8 cellular contexts compared by ENCODE assay signal in genomic region chr7:157612664-157613561, GRCh38.
DNase-seq lines count a peak whose midpoint lies in the region; ATAC-seq and TF ChIP-seq lines count a peak whose summit lies in the region.

No MANE protein-coding gene starts in this region.

- peak overlapping the region; percentile 42 for H3K4me2 ChIP-seq in skeletal muscle satellite cell (ENCODE audit: low read length)

- H3K27ac ChIP-seq in endodermal cell (ENCODE audit: low read depth, low read length): no peak overlapping the region

- no peaks in the 10 kb centered on the region for H3K4me1 Mint-ChIP-seq in endodermal cell

- DNase-seq in CMK (ENCODE audit: low read depth) (peak; percentile 27), endodermal cell (peak; percentile 85), AML-193 (lab: John Stamatoyannopoulos, UW) (no peak), epidermal melanocyte (ENCODE audit: insufficient read length, low spot score) (no peak), GOT3 (lab: John Stamatoyannopoulos, UW) (no peak)
- peak; percentile 52 to 58 for DNase-seq in activated CD4-positive, alpha-beta T cell treated with anti-CD3 and anti-CD28 coated beads, Interleukin-2, amount 50 U/mL, for 48 hours

- no peaks in the 10 kb centered on the region for H3K4me1 ChIP-seq in endodermal cell (ENCODE audit: control insufficient read depth, insufficient read depth, low read length)
- no peaks in the 10 kb centered on the region for H3K4me1 ChIP-seq in skeletal muscle satellite cell (ENCODE audit: control insufficient read depth, insufficient read depth, low read length)

- H3K36me3 ChIP-seq in endodermal cell (ENCODE audit: control insufficient read depth, insufficient read depth, low read length) (no peaks in the 10 kb centered on the region), skeletal muscle satellite cell (ENCODE audit: insufficient read depth, low read length) (no peaks in the 10 kb centered on the region)

- peak overlapping the region; percentile 34 for H3K4me3 Mint-ChIP-seq in endodermal cell

- peaks cover 3% of the 10 kb centered on the region for H3K9me3 Mint-ChIP-seq in endodermal cell

- H3K9ac ChIP-seq in endodermal cell (ENCODE audit: extremely low read depth, low read length, poor library complexity, severe bottlenecking) (no peak overlapping the region), skeletal muscle satellite cell (ENCODE audit: low read depth, low read length) (no peak overlapping the region)

- H3K27me3 Mint-ChIP-seq in endodermal cell (ENCODE audit: insufficient read depth): peaks cover 37% of the 10 kb centered on the region

- H3K4me3 ChIP-seq in endodermal cell (ENCODE audit: low read length): no peak overlapping the region
- H3K4me3 ChIP-seq in skeletal muscle satellite cell (ENCODE audit: low read length): no peak overlapping the region

- TF ChIP-seq CTCF in endodermal cell (conservative IDR thresholded peaks at IDR 0.05): no peak

- 86 to 90% methylated on average over 63 to 79 of the region's 79 CpGs for WGBS in endodermal cell (ENCODE audit: insufficient coverage in 1 of 2, insufficient read length in 1 of 2), 2 experiments

- H3K36me3 Mint-ChIP-seq in endodermal cell (ENCODE audit: low read depth): no peaks in the 10 kb centered on the region

- H3K9me3 ChIP-seq in endodermal cell (ENCODE audit: control insufficient read depth, low read length) (peaks cover 50% of the 10 kb centered on the region), skeletal muscle satellite cell (replicated peaks; ENCODE audit: low read length) (peaks cover 3% of the 10 kb centered on the region)

- peak; percentile 61 for ATAC-seq in HG03039 (IDR thresholded peaks at IDR 0.05; ENCODE audit: unreplicated experiment)

- H3K27me3 ChIP-seq in endodermal cell (ENCODE audit: control insufficient read depth, insufficient read depth, low read length, poor library complexity, severe bottlenecking) (no peaks in the 10 kb centered on the region), skeletal muscle satellite cell (ENCODE audit: control insufficient read depth, insufficient read depth, low read length) (no peaks in the 10 kb centered on the region)

- no peak overlapping the region for H3K27ac Mint-ChIP-seq in endodermal cell

Comparison
In these comparisons a context has a peak if more than half of its experiments do, and no peak if none do; other contexts are left out.
1. DNase-seq: peak in CMK (single experiment), activated CD4-positive, alpha-beta T cell treated with anti-CD3 and anti-CD28 coated beads, Interleukin-2, amount 50 U/mL, for 48 hours (2 of 2) and endodermal cell (single experiment); none in AML-193 (0 of 2), epidermal melanocyte (single experiment) and GOT3 (single experiment).